In the genomic region with DNA sequence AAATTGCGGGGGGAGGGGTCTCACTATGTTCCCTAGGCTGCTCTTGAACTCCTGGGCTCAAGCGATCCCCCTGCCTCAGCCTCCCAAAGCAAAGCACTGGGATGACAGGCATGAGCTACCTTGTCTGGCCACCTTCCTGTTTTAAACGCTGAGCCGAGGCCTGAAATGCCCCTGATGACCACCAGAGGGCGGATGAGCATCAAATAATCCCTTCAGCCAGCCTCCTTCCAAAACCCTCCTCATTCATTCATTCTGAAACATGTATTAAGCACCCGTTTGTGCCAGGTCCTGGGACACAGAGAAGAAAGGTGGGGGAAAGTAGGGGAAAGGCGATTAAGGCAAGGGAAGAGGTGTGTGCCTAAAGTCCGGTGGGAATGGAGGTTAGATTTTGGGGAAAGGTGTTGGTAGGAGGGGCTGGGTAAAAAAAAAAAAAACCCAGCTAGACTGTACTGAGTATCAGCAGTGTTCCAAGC, we compare ENCODE assay signal across 9 cellular contexts. TPM values are rescaled to one million over a fixed set of nuclear protein-coding genes. Genes with fewer than 3 reads are reported as not detected.
DNase-seq lines count a peak whose midpoint lies in the region; ATAC-seq and TF ChIP-seq lines count a peak whose summit lies in the region.
"Had no signal": no experiment of that assay in that cellular context is flagged by ENCODE, and none has a peak within 500 bp of the region (broad histone marks: within the 10 kb centered on the region; RNA-seq: fewer than 3 reads in every experiment).

No MANE protein-coding gene starts in this region.

- H2AFZ ChIP-seq in neuronal stem cell (ENCODE audit: low read length): no peak overlapping the region

- H3K27me3 ChIP-seq in Peyer's patch: no peaks in the 10 kb centered on the region
- H3K27me3 ChIP-seq in neuronal stem cell (ENCODE audit: control insufficient read depth in 3 of 3, insufficient read depth in 3 of 3, low read depth in 1 of 3, low read length in 3 of 3): no peaks in the 10 kb centered on the region

- H2BK120ac ChIP-seq in neuronal stem cell (ENCODE audit: low read depth, low read length): no peak overlapping the region

- no peak overlapping the region for H3K4me2 ChIP-seq in neuronal stem cell (ENCODE audit: insufficient read depth, low read length, poor library complexity, severe bottlenecking)

- DNase-seq in Daoy (ENCODE audit: low read depth): peak; percentile 80
- peak; percentile 72 for DNase-seq in LHCN-M2 (ENCODE audit: low read depth)
- peak; percentile 87 to 96 (median 88) for DNase-seq in Peyer's patch
- DNase-seq in activated T-cell treated with anti-CD3 and anti-CD28 coated beads, Interleukin-2, amount 50 U/mL, for 4 hours: peak; percentile 83
- DNase-seq in fibroblast of mammary gland (ENCODE audit: low read depth): peak; percentile 83
- DNase-seq in neuronal stem cell (ENCODE audit: low spot score): peak; percentile 82
- DNase-seq in cortex of kidney (lab: John Stamatoyannopoulos, UW): no peak

- H3K4me1 ChIP-seq in Peyer's patch: peaks cover 9 to 43% (median 32%) of the 10 kb centered on the region in 4 donors
- H3K4me1 ChIP-seq in neuronal stem cell (ENCODE audit: control insufficient read depth in 2 of 2, insufficient read depth in 1 of 2, low read depth in 1 of 2, low read length in 2 of 2): peaks cover 26 to 29% of the 10 kb centered on the region in 2 donors

- H2BK5ac ChIP-seq in neuronal stem cell (ENCODE audit: low read length): no peak overlapping the region

- no peaks in the 10 kb centered on the region for H3K9me3 Mint-ChIP-seq in activated T-cell treated with anti-CD3 and anti-CD28 coated beads, Interleukin-2, amount 50 U/mL, for 4 hours
- H3K9me3 Mint-ChIP-seq: dendritic cell treated with granulocyte-macrophage colony-stimulating factor and Interleukin-4, amounts not matched to agents 40 ng/mL and 50 ng/mL, for 4 days had no signal

- H3K27me3 Mint-ChIP-seq in activated T-cell treated with anti-CD3 and anti-CD28 coated beads, Interleukin-2, amount 50 U/mL, for 4 hours (ENCODE audit: low read depth): peaks cover 20% of the 10 kb centered on the region

- H3K36me3 Mint-ChIP-seq in activated T-cell treated with anti-CD3 and anti-CD28 coated beads, Interleukin-2, amount 50 U/mL, for 4 hours (ENCODE audit: insufficient read depth): no peaks in the 10 kb centered on the region

- no peak overlapping the region for H4K8ac ChIP-seq in neuronal stem cell (ENCODE audit: low read depth, low read length)

- H3K36me3 ChIP-seq in Peyer's patch (no peaks in the 10 kb centered on the region), neuronal stem cell (replicated peaks in 1 of 2; ENCODE audit: control insufficient read depth in 2 of 2, insufficient read depth in 2 of 2, low read length in 2 of 2) (no peaks in the 10 kb centered on the region)

- H3K9ac ChIP-seq in neuronal stem cell (ENCODE audit: low read depth, low read length, poor library complexity): no peak overlapping the region

- no peak overlapping the region for H3K14ac ChIP-seq in neuronal stem cell (ENCODE audit: low read length)

- H3K79me1 ChIP-seq in neuronal stem cell (ENCODE audit: low read depth, low read length): no peaks in the 10 kb centered on the region

- peaks cover 10% of the 10 kb centered on the region for H3K4me1 Mint-ChIP-seq in activated T-cell treated with anti-CD3 and anti-CD28 coated beads, Interleukin-2, amount 50 U/mL, for 4 hours (ENCODE audit: low read depth)

- H3K9me3 ChIP-seq in Peyer's patch: no peaks in the 10 kb centered on the region
- H3K9me3 ChIP-seq in neuronal stem cell (replicated peaks in 1 of 2; ENCODE audit: control insufficient read depth in 2 of 2, insufficient read depth in 1 of 2, low read depth in 1 of 2, low read length in 2 of 2): no peaks in the 10 kb centered on the region

- 100% methylated on average over 1 of the region's 8 CpGs; no CpG with 5 or more reads in 1 of the 2 donors for WGBS in neuronal stem cell (ENCODE audit: extremely low coverage in 2 of 2, insufficient read length in 2 of 2, insufficient replicate concordance in 1 of 2), 2 donors

- peak; percentile 69 to 73 for ATAC-seq in activated T-cell treated with anti-CD3 and anti-CD28 coated beads, Interleukin-2, amount 50 U/mL, for 4 hours

- no peak overlapping the region for H3K4me3 ChIP-seq in Peyer's patch
- no peak overlapping the region for H3K4me3 ChIP-seq in fibroblast of mammary gland (ENCODE audit: control insufficient read depth, low read depth, low read length)
- H3K4me3 ChIP-seq in neuronal stem cell (ENCODE audit: low read length in 2 of 2): no peak overlapping the region

- H3K23ac ChIP-seq in neuronal stem cell (ENCODE audit: low read depth, low read length, poor library complexity): no peak overlapping the region

- H3K4me3 Mint-ChIP-seq in activated T-cell treated with anti-CD3 and anti-CD28 coated beads, Interleukin-2, amount 50 U/mL, for 4 hours: no peak overlapping the region
- H3K4me3 Mint-ChIP-seq: dendritic cell treated with granulocyte-macrophage colony-stimulating factor and Interleukin-4, amounts not matched to agents 40 ng/mL and 50 ng/mL, for 4 days had no signal

- no peak overlapping the region for H2AK5ac ChIP-seq in neuronal stem cell (ENCODE audit: low read depth, low read length)

- no peak overlapping the region for H2BK15ac ChIP-seq in neuronal stem cell (ENCODE audit: low read length)

- no peak overlapping the region for H4K91ac ChIP-seq in neuronal stem cell (ENCODE audit: low read depth, low read length, poor library complexity)

- no peak overlapping the region for H3K18ac ChIP-seq in neuronal stem cell (ENCODE audit: low read length)

- no peak overlapping the region for H3K4ac ChIP-seq in neuronal stem cell (ENCODE audit: low read length)

- H2BK12ac ChIP-seq in neuronal stem cell (ENCODE audit: low read length): no peak overlapping the region

- TF ChIP-seq CTCF in Peyer's patch (IDR thresholded peaks at IDR 0.05) (peak; percentile 88 to 99 (median 98)), fibroblast of mammary gland (conservative IDR thresholded peaks at IDR 0.05; ENCODE audit: control insufficient read depth, insufficient read depth, low read depth, low read length) (peak; percentile 95)

- H3K27ac ChIP-seq in Peyer's patch (no peak overlapping the region), neuronal stem cell (replicated peaks; ENCODE audit: low read length) (no peak overlapping the region), temporal lobe (ENCODE audit: low read depth, low read length) (peak overlapping the region; percentile 27)

- TF ChIP-seq POLR2A in Peyer's patch (IDR thresholded peaks at IDR 0.05): no peak

RNA-seq across cellular contexts. Expression of a gene that starts 30.7 kb away (rescaled TPM):
- total RNA-seq in Daoy (2014; rRNA removed; shearing (Covaris generic)): 969 and 1,053 TPM in 2 replicates
- 836 and 882 TPM in 2 replicates for total RNA-seq in LHCN-M2 (2014; rRNA removed)
- 708 TPM for polyA plus RNA-seq in LHCN-M2 (2012)
- total RNA-seq in Peyer's patch: 1,000 to 10,000 TPM in 1 of 4 donors, 100 to 1,000 TPM in 3; 316 to 1,049 (median 353) TPM
- total RNA-seq in activated T-cell treated with anti-CD3 and anti-CD28 coated beads, Interleukin-2, amount 50 U/mL, for 4 hours: 1,000 to 10,000 TPM; 2,248 to 2,672 (median 2,390) TPM
- polyA plus RNA-seq in neuronal stem cell (2013, experiment 1 of 2): 3,606 TPM
- 3,678 TPM for polyA plus RNA-seq in neuronal stem cell (2013, experiment 2 of 2)
- total RNA-seq in temporal lobe: 458 TPM
